Comparison of ENCODE assay signal across 8 cellular contexts in the genomic region with DNA sequence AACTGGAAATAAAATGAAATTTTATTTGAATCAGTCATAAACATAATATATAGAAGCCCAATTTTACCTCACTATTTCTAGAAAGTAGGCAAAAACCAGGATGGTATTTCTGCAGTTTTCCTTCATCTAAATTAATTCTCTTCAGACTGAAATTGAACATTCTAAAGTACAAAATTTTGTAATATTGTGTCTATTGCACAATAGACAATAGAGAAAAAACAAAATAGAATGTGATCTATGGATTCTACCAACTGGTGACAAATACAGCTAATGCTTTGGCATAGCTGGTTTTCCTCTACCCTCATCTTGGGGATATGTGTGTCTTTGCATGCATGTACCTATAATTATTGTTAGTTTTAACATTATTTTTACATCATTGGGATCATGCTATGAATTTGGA. TPM values are rescaled to one million over a fixed set of nuclear protein-coding genes. Genes with fewer than 3 reads are reported as not detected.
"Had no signal": no experiment of that assay in that cellular context is flagged by ENCODE, and none has a peak within 500 bp of the region (broad histone marks: within the 10 kb centered on the region; RNA-seq: fewer than 3 reads in every experiment).

No MANE protein-coding gene starts in this region.

- H3K4me3 ChIP-seq: GM12878 had no signal

- FAIRE-seq: GM12878, GM12891, GM12892, GM18507, GM19239 had no signal

- ATAC-seq: GM12878 had no signal

- DNase-seq: GDM1, GF-D8 had no signal

RNA-seq across cellular contexts. Expression of a gene that starts 8.5 kb away (rescaled TPM):
- total RNA-seq: G401 had no signal
